In genomic region chr15:53694534-53694874, GRCh38 we compare ENCODE assay signal across 19 cellular contexts.
DNase-seq lines count a peak whose midpoint lies in the region; ATAC-seq and TF ChIP-seq lines count a peak whose summit lies in the region.
"Had no signal": no experiment of that assay in that cellular context is flagged by ENCODE, and none has a peak within 500 bp of the region (broad histone marks: within the 10 kb centered on the region; RNA-seq: fewer than 3 reads in every experiment).

No MANE protein-coding gene starts in this region.

- no peak overlapping the region for H2BK15ac ChIP-seq in mesenchymal stem cell (ENCODE audit: low read depth, poor library complexity, severe bottlenecking)

- ATAC-seq in left ventricle myocardium superior (no peak), body of pancreas (no peak), HG03342 (IDR thresholded peaks at IDR 0.05; ENCODE audit: unreplicated experiment) (no peak)

- no peak overlapping the region for H3K4ac ChIP-seq in mesenchymal stem cell (ENCODE audit: low read depth in 1 of 2, low read length in 2 of 2)

- H3K4me2 ChIP-seq in mesenchymal stem cell (ENCODE audit: low read length, poor library complexity, severe bottlenecking), result no peak overlapping the region
- H3K4me2 ChIP-seq: PC-9 had no signal

- no peak overlapping the region for H2BK5ac ChIP-seq in mesenchymal stem cell (ENCODE audit: low read depth, low read length, poor library complexity, severe bottlenecking)

- H3K79me1 ChIP-seq in mesenchymal stem cell (replicated peaks; ENCODE audit: low read length, poor library complexity, severe bottlenecking), result peaks cover 27% of the 10 kb centered on the region

- intact Hi-C loops in left ventricle myocardium superior (cut with micrococcal nuclease), result no loop called here
- intact Hi-C loops in body of pancreas (cut with DNase I), result no loop called here
- intact Hi-C loops in thyroid gland (cut with DNase I), result no loop called here

- H3K18ac ChIP-seq in mesenchymal stem cell (ENCODE audit: low read depth in 1 of 2, low read length in 2 of 2), result no peak overlapping the region

- DNase-seq in cardiac muscle cell (ENCODE audit: low read depth in 1 of 2, low spot score in 1 of 2) (no peak), left ventricle myocardium superior (no peak), body of pancreas (no peak), mesenchymal stem cell (no peak), thyroid gland (no peak), NCI-H1092 treated with DMSO at 0.1 percent for 48 hours (lab: John Stamatoyannopoulos, UW) (no peak)
- DNase-seq: CD4-positive, alpha-beta memory T cell; DMS79; EL; GDM1; H7; IMR-90; KG1; NCI-H524 treated with DMSO at 0.1 percent for 48 hours; NCI-H82; PC-9; SHP77 had no signal

- H3K9me3 ChIP-seq in cardiac muscle cell (ENCODE audit: low read depth), result no peaks in the 10 kb centered on the region
- no peaks in the 10 kb centered on the region for H3K9me3 ChIP-seq in body of pancreas
- no peaks in the 10 kb centered on the region for H3K9me3 ChIP-seq in mesenchymal stem cell (ENCODE audit: control insufficient read depth, low read length)
- no peaks in the 10 kb centered on the region for H3K9me3 ChIP-seq in thyroid gland
- H3K9me3 ChIP-seq: MG63 had no signal

- H3K36me3 ChIP-seq in cardiac muscle cell (no peaks in the 10 kb centered on the region), body of pancreas (replicated peaks in 1 of 2; ENCODE audit: insufficient read depth in 1 of 2, low read depth in 2 of 2) (no peaks in the 10 kb centered on the region), mesenchymal stem cell (ENCODE audit: control insufficient read depth in 1 of 2, insufficient read depth in 2 of 2, low read depth in 1 of 2, low read length in 2 of 2) (peaks cover 0 to 10% of the 10 kb centered on the region in 2 experiments), thyroid gland (no peaks in the 10 kb centered on the region)
- H3K36me3 ChIP-seq: MG63 had no signal

- no peak overlapping the region for H2BK12ac ChIP-seq in mesenchymal stem cell (ENCODE audit: low read length in 2 of 2)

- H3K27me3 ChIP-seq in cardiac muscle cell (no peaks in the 10 kb centered on the region), body of pancreas (no peaks in the 10 kb centered on the region), mesenchymal stem cell (ENCODE audit: control insufficient read depth in 1 of 2, insufficient read depth in 1 of 2, low read length in 2 of 2) (no peaks in the 10 kb centered on the region), thyroid gland (no peaks in the 10 kb centered on the region)

- no peak overlapping the region for H4K8ac ChIP-seq in mesenchymal stem cell (ENCODE audit: low read length)

- H3K14ac ChIP-seq in mesenchymal stem cell (ENCODE audit: low read length in 2 of 2), result no peak overlapping the region

- WGBS in body of pancreas, 2 donors, result 6 to 12% methylated on average over 1 of the region's 1 CpG
- 70% methylated on average over 1 of the region's 1 CpG for WGBS in mesenchymal stem cell
- WGBS in thyroid gland, 2 donors, result 14 to 26% methylated on average over 1 of the region's 1 CpG

- H2BK120ac ChIP-seq in mesenchymal stem cell (ENCODE audit: low read depth, low read length), result no peak overlapping the region

- no peak overlapping the region for H3K9ac ChIP-seq in mesenchymal stem cell (ENCODE audit: low read length)

- H3K23ac ChIP-seq in mesenchymal stem cell (ENCODE audit: low read length in 2 of 2), result no peak overlapping the region

- no peak overlapping the region for H2AFZ ChIP-seq in mesenchymal stem cell (ENCODE audit: low read depth, low read length)
- H2AFZ ChIP-seq: PC-9 had no signal

- no peak for TF ChIP-seq POLR2A in body of pancreas (IDR thresholded peaks at IDR 0.05)
- no peak for TF ChIP-seq POLR2A in thyroid gland (IDR thresholded peaks at IDR 0.05)

- H4K91ac ChIP-seq in mesenchymal stem cell (ENCODE audit: low read length), result no peak overlapping the region

- H3K4me1 ChIP-seq in cardiac muscle cell (ENCODE audit: low read depth) (peaks cover 32% of the 10 kb centered on the region), body of pancreas (peaks cover 22% of the 10 kb centered on the region), mesenchymal stem cell (ENCODE audit: control insufficient read depth, insufficient read depth, low read depth, low read length) (peaks cover 3% of the 10 kb centered on the region), thyroid gland (peaks cover 8 to 16% of the 10 kb centered on the region in 2 donors)

- H3K4me3 ChIP-seq in cardiac muscle cell (no peak overlapping the region), body of pancreas (no peak overlapping the region), mesenchymal stem cell (ENCODE audit: insufficient read depth in 1 of 2, low read depth in 1 of 2, low read length in 2 of 2) (no peak overlapping the region), thyroid gland (replicated peaks in 1 of 3) (no peak overlapping the region)
- H3K4me3 ChIP-seq: MG63, PC-9 had no signal

- H3K27ac ChIP-seq in cardiac muscle cell (peak overlapping the region; percentile 53), body of pancreas (peak overlapping the region in 3 of 4 donors; percentile 47 to 59 (median 58)), mesenchymal stem cell (ENCODE audit: low read length, poor library complexity, severe bottlenecking) (peak overlapping the region; percentile 33), thyroid gland (peak overlapping the region; percentile 63 to 89 (median 85))
- H3K27ac ChIP-seq: PC-9 had no signal

- H2AK5ac ChIP-seq in mesenchymal stem cell (ENCODE audit: low read length, severe bottlenecking), result no peak overlapping the region

- no peak for TF ChIP-seq CTCF in cardiac muscle cell (IDR thresholded peaks at IDR 0.05; ENCODE audit: low read depth, low read length)
- no peak for TF ChIP-seq CTCF in body of pancreas (IDR thresholded peaks at IDR 0.05)
- TF ChIP-seq CTCF in thyroid gland (IDR thresholded peaks at IDR 0.05), result no peak

Comparison
In these comparisons a context has a peak if more than half of its experiments do, and no peak if none do; other contexts are left out.
1. H3K27ac ChIP-seq: peak in every context shown above with its lines; median percentile 85 in thyroid gland; 58 in body of pancreas; 53 in cardiac muscle cell; 33 in mesenchymal stem cell.